In genomic region chr2:3178206-3179031, GRCh38 we compare ENCODE assay signal across 25 cellular contexts.
"Had no signal": no experiment of that assay in that cellular context is flagged by ENCODE, and none has a peak within 500 bp of the region (broad histone marks: within the 10 kb centered on the region; RNA-seq: fewer than 3 reads in every experiment).

No MANE protein-coding gene starts in this region.

- H3K4me3 Mint-ChIP-seq: activated CD4-positive, alpha-beta memory T cell treated with anti-CD3 and anti-CD28 coated beads for 36 hours; activated CD4-positive, alpha-beta T cell treated with anti-CD3 and anti-CD28 coated beads, Interleukin-2, amount 10 ng/mL, durations not matched to agents 24 days and 14 days; activated naive CD4-positive, alpha-beta T cell treated with anti-CD3 and anti-CD28 coated beads, Interleukin-2, amount 50 U/mL, for 24 hours; activated T-cell treated with anti-CD3 and anti-CD28 coated beads, Interleukin-2, amount 50 U/mL, for 24 hours; nephron; stimulated activated naive B cell treated with anti-CD40 and anti-IgM and Interleukin-4, amounts not matched to agents 10 μg/mL and 1 μg/mL and 100 μg/mL, for 72 hours had no signal

- H3K27ac ChIP-seq: body of pancreas, cardiac muscle cell, colonic mucosa, neutrophil, ovary, prostate gland, testis, uterus had no signal

- H3K4me3 ChIP-seq: body of pancreas, cardiac muscle cell, colonic mucosa, ovary, prostate gland, smooth muscle cell, testis, uterus had no signal

- H3K27me3 ChIP-seq: body of pancreas, cardiac muscle cell, colonic mucosa, neutrophil, ovary, testis, uterus had no signal

- H3K27me3 Mint-ChIP-seq: activated CD4-positive, alpha-beta memory T cell treated with anti-CD3 and anti-CD28 coated beads for 36 hours; activated CD4-positive, alpha-beta T cell treated with anti-CD3 and anti-CD28 coated beads, Interleukin-2, amount 10 ng/mL, durations not matched to agents 24 days and 14 days; activated naive CD4-positive, alpha-beta T cell treated with anti-CD3 and anti-CD28 coated beads, Interleukin-2, amount 50 U/mL, for 24 hours; activated T-cell treated with anti-CD3 and anti-CD28 coated beads, Interleukin-2, amount 50 U/mL, for 24 hours; stimulated activated naive B cell treated with anti-CD40 and anti-IgM and Interleukin-4, amounts not matched to agents 10 μg/mL and 1 μg/mL and 100 μg/mL, for 72 hours had no signal

- H3K4me1 Mint-ChIP-seq: activated naive CD4-positive, alpha-beta T cell treated with anti-CD3 and anti-CD28 coated beads, Interleukin-2, amount 50 U/mL, for 24 hours; stimulated activated naive B cell treated with anti-CD40 and anti-IgM and Interleukin-4, amounts not matched to agents 10 μg/mL and 1 μg/mL and 100 μg/mL, for 72 hours had no signal

- H3K9me3 Mint-ChIP-seq: activated CD4-positive, alpha-beta memory T cell treated with anti-CD3 and anti-CD28 coated beads for 36 hours; activated CD4-positive, alpha-beta T cell treated with anti-CD3 and anti-CD28 coated beads, Interleukin-2, amount 10 ng/mL, durations not matched to agents 24 days and 14 days; activated naive CD4-positive, alpha-beta T cell treated with anti-CD3 and anti-CD28 coated beads, Interleukin-2, amount 50 U/mL, for 24 hours; activated T-cell treated with anti-CD3 and anti-CD28 coated beads, Interleukin-2, amount 50 U/mL, for 24 hours had no signal

- H3K4me1 ChIP-seq: body of pancreas, colonic mucosa, prostate gland, testis, uterus had no signal

- H3K36me3 ChIP-seq: cardiac muscle cell, colonic mucosa, neutrophil, ovary, prostate gland, uterus had no signal

- H3K27ac Mint-ChIP-seq: activated CD4-positive, alpha-beta memory T cell treated with anti-CD3 and anti-CD28 coated beads for 36 hours; activated CD4-positive, alpha-beta T cell treated with anti-CD3 and anti-CD28 coated beads, Interleukin-2, amount 10 ng/mL, durations not matched to agents 24 days and 14 days; activated naive CD4-positive, alpha-beta T cell treated with anti-CD3 and anti-CD28 coated beads, Interleukin-2, amount 50 U/mL, for 24 hours; activated T-cell treated with anti-CD3 and anti-CD28 coated beads, Interleukin-2, amount 50 U/mL, for 24 hours had no signal

- H3K9me3 ChIP-seq: body of pancreas, colonic mucosa, neutrophil, ovary, prostate gland, testis, uterus had no signal

- FAIRE-seq: frontal cortex, islet of Langerhans had no signal

- DNase-seq: activated CD4-positive, CD25-positive, alpha-beta regulatory T cell treated with anti-CD3 and anti-CD28 coated beads, Interleukin-2, amount 50 U/mL, for 72 hours; activated CD8-positive, alpha-beta memory T cell treated with anti-CD3 and anti-CD28 coated beads, Interleukin-2, amount 50 U/mL, for 4 hours; body of pancreas; cerebellar nuclear complex; colonic mucosa; effector CD8-positive, alpha-beta T cell; left cardiac atrium; left ventricle myocardium superior; mammary epithelial cell; ovary; stimulated activated naive B cell treated with anti-CD40 and anti-IgM and Interleukin-4, amounts not matched to agents 10 μg/mL and 1 μg/mL and 100 μg/mL, for 72 hours; trophoblast cell; uterus had no signal

- ATAC-seq: body of pancreas, left cardiac atrium, left ventricle myocardium superior had no signal
